Comparison of ENCODE assay signal across 8 cellular contexts in the genomic region with DNA sequence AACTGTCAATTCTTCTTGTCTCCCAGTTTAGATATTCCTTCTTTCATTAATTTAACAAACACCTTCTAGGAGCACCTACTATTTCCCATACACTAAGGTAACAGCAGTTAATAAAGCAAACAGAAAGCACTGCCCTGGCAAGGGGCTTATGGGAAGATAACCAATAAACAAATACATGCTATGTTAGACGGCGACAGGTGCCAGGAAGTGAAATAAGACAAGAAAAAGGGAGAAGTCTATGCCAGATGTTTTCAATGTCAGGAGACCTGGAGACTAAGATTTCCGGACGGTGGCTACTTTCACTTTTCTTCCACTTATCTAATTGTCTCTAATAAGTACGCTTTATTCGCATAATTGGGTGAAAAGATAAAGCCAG. TPM values are rescaled to one million over a fixed set of nuclear protein-coding genes. Genes with fewer than 3 reads are reported as not detected.
DNase-seq lines count a peak whose midpoint lies in the region; ATAC-seq, FAIRE-seq and TF ChIP-seq lines count a peak whose summit lies in the region.

No MANE protein-coding gene starts in this region.

- WGBS in ovary, 3 donors = 0 to 1% (median 0%) methylated on average over 6 of the region's 6 CpGs

- no peaks in the 10 kb centered on the region for H3K36me3 ChIP-seq in CD4-positive, alpha-beta memory T cell (ENCODE audit: insufficient read depth, low read length)
- no peaks in the 10 kb centered on the region for H3K36me3 ChIP-seq in ovary

- POLR2A ChIA-PET in CD4-positive, alpha-beta memory T cell (lab: Charles Lee; ENCODE audit: partially characterized antibody) = interaction anchor here (0.6 to 2.4 kb wide), 18 partner anchors 8 to 1084 kb away, joined by 3 to 32 read pairs (median 5); a partner anchor contains a TSS

- H3K27ac Mint-ChIP-seq in CD4-positive, alpha-beta memory T cell = peak overlapping the region; percentile 84 to 97 (median 94)
- H3K27ac Mint-ChIP-seq in T-helper 17 cell = peak overlapping the region; percentile 95

- DNase-seq in CD4-positive, alpha-beta memory T cell = no peak
- peak; percentile 35 for DNase-seq in GM19239 (ENCODE audit: insufficient read length, low spot score)
- DNase-seq in T-helper 17 cell = no peak
- DNase-seq in fibroblast of mammary gland (ENCODE audit: low read depth) = peak; percentile 22
- no peak for DNase-seq in ovary
- DNase-seq in HTR-8/SVneo (ENCODE audit: insufficient read length, low spot score) = no peak
- no peak for DNase-seq in iPS-NIHi11 (ENCODE audit: low spot score)

- no peaks in the 10 kb centered on the region for H3K9me3 ChIP-seq in CD4-positive, alpha-beta memory T cell (ENCODE audit: control insufficient read depth in 1 of 2, low read length in 2 of 2)
- H3K9me3 ChIP-seq in T-helper 17 cell (ENCODE audit: control insufficient read depth, low read length, poor library complexity, severe bottlenecking) = no peaks in the 10 kb centered on the region
- no peaks in the 10 kb centered on the region for H3K9me3 ChIP-seq in ovary

- intact Hi-C loops in CD4-positive, alpha-beta memory T cell (cut with micrococcal nuclease) = loop anchor here (1.0 to 5.0 kb wide), 8 partner anchors 33 to 466 kb away; a partner anchor contains a TSS
- intact Hi-C loops in ovary (cut with DNase I) = no loop called here

- peak overlapping the region; percentile 85 to 92 for H3K4me3 ChIP-seq in CD4-positive, alpha-beta memory T cell (ENCODE audit: low read length in 2 of 2)
- H3K4me3 ChIP-seq in fibroblast of mammary gland (ENCODE audit: control insufficient read depth, low read depth, low read length) (peak overlapping the region; percentile 69), ovary (peak overlapping the region; percentile 85)

- peak; percentile 83 for FAIRE-seq in GM19239 (lab: Jason Lieb, UNC)
- FAIRE-seq in HTR-8/SVneo (lab: Jason Lieb, UNC) = no peak

- CTCF ChIA-PET in CD4-positive, alpha-beta memory T cell (lab: Charles Lee; ENCODE audit: partially characterized antibody) = interaction anchor here (1.3 kb wide), 1 partner anchor 187 kb away, joined by 3 read pairs; no protein-coding TSS in a partner anchor

- H3K4me1 Mint-ChIP-seq in CD4-positive, alpha-beta memory T cell = peaks cover 28 to 50% (median 38%) of the 10 kb centered on the region in 4 donors
- H3K4me1 Mint-ChIP-seq in T-helper 17 cell = peaks cover 27% of the 10 kb centered on the region

- peaks cover 20 to 23% of the 10 kb centered on the region in 2 donors for H3K36me3 Mint-ChIP-seq in CD4-positive, alpha-beta memory T cell
- H3K36me3 Mint-ChIP-seq in T-helper 17 cell (ENCODE audit: low read depth) = peaks cover 4% of the 10 kb centered on the region

- H3K4me1 ChIP-seq in CD4-positive, alpha-beta memory T cell (ENCODE audit: insufficient read depth, low read length) = peaks cover 21% of the 10 kb centered on the region
- peaks cover 2% of the 10 kb centered on the region for H3K4me1 ChIP-seq in ovary (ENCODE audit: insufficient read depth)

- peaks cover 0 to 7% (median under 1%) of the 10 kb centered on the region in 8 donors for H3K9me3 Mint-ChIP-seq in CD4-positive, alpha-beta memory T cell

- H3K27ac ChIP-seq in CD4-positive, alpha-beta memory T cell (ENCODE audit: low read depth, low read length) = peak overlapping the region; percentile 75
- peak overlapping the region; percentile 85 to 91 for H3K27ac ChIP-seq in ovary

- no peak for TF ChIP-seq CTCF in fibroblast of mammary gland (conservative IDR thresholded peaks at IDR 0.05; ENCODE audit: control insufficient read depth, insufficient read depth, low read depth, low read length)
- no peak for TF ChIP-seq CTCF in ovary (IDR thresholded peaks at IDR 0.05)

- no peaks in the 10 kb centered on the region for H3K27me3 Mint-ChIP-seq in CD4-positive, alpha-beta memory T cell
- no peaks in the 10 kb centered on the region for H3K27me3 Mint-ChIP-seq in T-helper 17 cell

- TF ChIP-seq EP300 in ovary (IDR thresholded peaks at IDR 0.05) = no peak

- H3K27me3 ChIP-seq in CD4-positive, alpha-beta memory T cell (ENCODE audit: insufficient read depth, low read length) = no peaks in the 10 kb centered on the region
- H3K27me3 ChIP-seq in ovary = no peaks in the 10 kb centered on the region

- no peak for TF ChIP-seq POLR2A in ovary (IDR thresholded peaks at IDR 0.05)

- H3K4me3 Mint-ChIP-seq in CD4-positive, alpha-beta memory T cell = peak overlapping the region; percentile 94 to 98 (median 96)
- peak overlapping the region; percentile 95 for H3K4me3 Mint-ChIP-seq in T-helper 17 cell

- ATAC-seq in HG03354 (IDR thresholded peaks at IDR 0.05; ENCODE audit: poor library complexity, severe bottlenecking, unreplicated experiment) = peak; percentile 62
- peak; percentile 23 for ATAC-seq in T-helper 17 cell

RNA-seq across cellular contexts. Expression of a gene that starts 32.5 kb away (rescaled TPM):
- total RNA-seq in CD4-positive, alpha-beta memory T cell = 10 to 100 TPM; 30.0 to 31.5 TPM
- 1 to 10 TPM in 1 of 2 donors, under 1 TPM in 1; 0.57 to 3.8 TPM for polyA plus RNA-seq in CD4-positive, alpha-beta memory T cell
- total RNA-seq in T-helper 17 cell = 10 to 100 TPM in 1 of 2 donors, 1 to 10 TPM in 1; 9.7 to 10.6 TPM
- 10 to 100 TPM in 5 of 7 donors, 1 to 10 TPM in 2; 5.2 to 30.3 (median 25.9) TPM for total RNA-seq in ovary
- 10 to 100 TPM in 1 of 2 donors, 1 to 10 TPM in 1; 6.7 to 11.6 TPM for polyA plus RNA-seq in ovary

RNA-seq across cellular contexts. Expression of a gene that starts 45.0 kb away (rescaled TPM):
- 1 to 10 TPM; 4.1 to 4.2 TPM for total RNA-seq in CD4-positive, alpha-beta memory T cell
- polyA plus RNA-seq in CD4-positive, alpha-beta memory T cell = 1 to 10 TPM in 1 of 2 donors, under 1 TPM in 1; 0.65 to 1.9 TPM
- total RNA-seq in T-helper 17 cell = 1 to 10 TPM in 1 of 2 donors, under 1 TPM in 1; 0.81 to 1.7 TPM
- total RNA-seq in ovary = 10 to 100 TPM in 2 of 7 donors, 1 to 10 TPM in 5; 5.5 to 10.7 (median 7.7) TPM
- 1 to 10 TPM; 4.9 to 7.8 TPM for polyA plus RNA-seq in ovary

Comparison
In these comparisons a context has a peak if more than half of its experiments do, and no peak if none do; other contexts are left out.
1. DNase-seq: peak in GM19239 (single experiment) and fibroblast of mammary gland (single experiment); none in CD4-positive, alpha-beta memory T cell (0 of 5), T-helper 17 cell (0 of 3), ovary (0 of 5), HTR-8/SVneo (single experiment) and iPS-NIHi11 (single experiment).
2. Peak in every context shown above with its lines, with median percentiles within 50 percentile points of each other: H3K4me3 ChIP-seq.